1 cellular context compared by ENCODE assay signal in the genomic region with DNA sequence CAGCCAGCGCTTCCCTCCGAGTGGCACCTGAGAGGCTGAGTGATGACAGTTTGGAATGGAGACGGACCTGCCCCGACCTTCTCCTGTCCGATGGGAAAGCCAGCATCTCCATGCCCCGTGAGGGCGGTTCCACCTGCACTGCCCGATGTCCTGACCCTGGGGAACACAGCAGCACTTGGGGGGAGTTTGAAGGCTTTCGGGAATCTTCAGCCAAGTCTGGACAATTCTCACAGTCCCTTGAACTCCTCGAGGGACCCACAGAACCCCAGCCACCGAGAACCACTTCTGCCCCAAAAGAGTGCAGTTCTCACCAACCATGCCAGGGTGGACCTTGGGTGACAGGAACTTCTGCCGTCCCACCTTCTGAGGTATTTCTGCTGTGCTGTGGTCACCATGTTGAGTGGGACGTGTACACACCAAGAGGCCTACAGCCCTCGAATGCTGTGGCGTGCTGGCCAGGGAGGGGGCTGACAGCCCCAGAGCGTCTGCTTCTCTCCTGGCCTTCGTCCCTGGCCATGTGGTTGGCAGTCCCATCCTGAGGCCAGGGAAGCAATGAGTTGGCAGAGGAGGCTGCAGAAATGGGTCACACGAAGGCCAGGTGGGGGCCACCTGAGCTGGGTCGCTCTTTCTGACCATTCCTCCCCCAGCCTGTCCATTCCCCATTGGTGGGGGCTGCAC.
TF ChIP-seq lines count a peak whose summit lies in the region.

No MANE protein-coding gene starts in this region.

TF ChIP-seq in K562, 482 proteins besides CTCF, POLR2A, EP300 and RAD21:
- TF ChIP-seq DPF2 (IDR thresholded peaks at IDR 0.05) (no peak), CC2D1A (IDR thresholded peaks at IDR 0.05) (no peak), HNRNPK (IDR thresholded peaks at IDR 0.05; ENCODE audit: low read depth, low read length, poor library complexity, severe bottlenecking) (no peak), PPARD (CRISPR knock-in tag; IDR thresholded peaks at IDR 0.05) (no peak), ZKSCAN1 (IDR thresholded peaks at IDR 0.05; ENCODE audit: low read depth, low read length) (no peak), ZNF76 (CRISPR knock-in tag; IDR thresholded peaks at IDR 0.05; ENCODE audit: borderline replicate concordance) (no peak), SRF (CRISPR knock-in tag; IDR thresholded peaks at IDR 0.05) (no peak), ZNF165 (CRISPR knock-in tag; IDR thresholded peaks at IDR 0.05; ENCODE audit: borderline replicate concordance) (no peak), NCOA6 (IDR thresholded peaks at IDR 0.05) (no peak), NR2C1 (IDR thresholded peaks at IDR 0.05) (no peak), NR2C1 (tag; IDR thresholded peaks at IDR 0.05) (no peak), ZNF184 (CRISPR knock-in tag; IDR thresholded peaks at IDR 0.05) (no peak), BACH1 (tag; IDR thresholded peaks at IDR 0.05) (no peak), NR2F6 (CRISPR knock-in tag; IDR thresholded peaks at IDR 0.05) (no peak)
- TF ChIP-seq, protein P1, sequence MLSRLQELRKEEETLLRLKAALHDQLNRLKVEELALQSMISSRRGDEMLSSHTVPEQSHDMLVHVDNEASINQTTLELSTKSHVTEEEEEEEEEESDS (CRISPR knock-in tag; IDR thresholded peaks at IDR 0.05) = no peak
- TF ChIP-seq, protein P2, sequence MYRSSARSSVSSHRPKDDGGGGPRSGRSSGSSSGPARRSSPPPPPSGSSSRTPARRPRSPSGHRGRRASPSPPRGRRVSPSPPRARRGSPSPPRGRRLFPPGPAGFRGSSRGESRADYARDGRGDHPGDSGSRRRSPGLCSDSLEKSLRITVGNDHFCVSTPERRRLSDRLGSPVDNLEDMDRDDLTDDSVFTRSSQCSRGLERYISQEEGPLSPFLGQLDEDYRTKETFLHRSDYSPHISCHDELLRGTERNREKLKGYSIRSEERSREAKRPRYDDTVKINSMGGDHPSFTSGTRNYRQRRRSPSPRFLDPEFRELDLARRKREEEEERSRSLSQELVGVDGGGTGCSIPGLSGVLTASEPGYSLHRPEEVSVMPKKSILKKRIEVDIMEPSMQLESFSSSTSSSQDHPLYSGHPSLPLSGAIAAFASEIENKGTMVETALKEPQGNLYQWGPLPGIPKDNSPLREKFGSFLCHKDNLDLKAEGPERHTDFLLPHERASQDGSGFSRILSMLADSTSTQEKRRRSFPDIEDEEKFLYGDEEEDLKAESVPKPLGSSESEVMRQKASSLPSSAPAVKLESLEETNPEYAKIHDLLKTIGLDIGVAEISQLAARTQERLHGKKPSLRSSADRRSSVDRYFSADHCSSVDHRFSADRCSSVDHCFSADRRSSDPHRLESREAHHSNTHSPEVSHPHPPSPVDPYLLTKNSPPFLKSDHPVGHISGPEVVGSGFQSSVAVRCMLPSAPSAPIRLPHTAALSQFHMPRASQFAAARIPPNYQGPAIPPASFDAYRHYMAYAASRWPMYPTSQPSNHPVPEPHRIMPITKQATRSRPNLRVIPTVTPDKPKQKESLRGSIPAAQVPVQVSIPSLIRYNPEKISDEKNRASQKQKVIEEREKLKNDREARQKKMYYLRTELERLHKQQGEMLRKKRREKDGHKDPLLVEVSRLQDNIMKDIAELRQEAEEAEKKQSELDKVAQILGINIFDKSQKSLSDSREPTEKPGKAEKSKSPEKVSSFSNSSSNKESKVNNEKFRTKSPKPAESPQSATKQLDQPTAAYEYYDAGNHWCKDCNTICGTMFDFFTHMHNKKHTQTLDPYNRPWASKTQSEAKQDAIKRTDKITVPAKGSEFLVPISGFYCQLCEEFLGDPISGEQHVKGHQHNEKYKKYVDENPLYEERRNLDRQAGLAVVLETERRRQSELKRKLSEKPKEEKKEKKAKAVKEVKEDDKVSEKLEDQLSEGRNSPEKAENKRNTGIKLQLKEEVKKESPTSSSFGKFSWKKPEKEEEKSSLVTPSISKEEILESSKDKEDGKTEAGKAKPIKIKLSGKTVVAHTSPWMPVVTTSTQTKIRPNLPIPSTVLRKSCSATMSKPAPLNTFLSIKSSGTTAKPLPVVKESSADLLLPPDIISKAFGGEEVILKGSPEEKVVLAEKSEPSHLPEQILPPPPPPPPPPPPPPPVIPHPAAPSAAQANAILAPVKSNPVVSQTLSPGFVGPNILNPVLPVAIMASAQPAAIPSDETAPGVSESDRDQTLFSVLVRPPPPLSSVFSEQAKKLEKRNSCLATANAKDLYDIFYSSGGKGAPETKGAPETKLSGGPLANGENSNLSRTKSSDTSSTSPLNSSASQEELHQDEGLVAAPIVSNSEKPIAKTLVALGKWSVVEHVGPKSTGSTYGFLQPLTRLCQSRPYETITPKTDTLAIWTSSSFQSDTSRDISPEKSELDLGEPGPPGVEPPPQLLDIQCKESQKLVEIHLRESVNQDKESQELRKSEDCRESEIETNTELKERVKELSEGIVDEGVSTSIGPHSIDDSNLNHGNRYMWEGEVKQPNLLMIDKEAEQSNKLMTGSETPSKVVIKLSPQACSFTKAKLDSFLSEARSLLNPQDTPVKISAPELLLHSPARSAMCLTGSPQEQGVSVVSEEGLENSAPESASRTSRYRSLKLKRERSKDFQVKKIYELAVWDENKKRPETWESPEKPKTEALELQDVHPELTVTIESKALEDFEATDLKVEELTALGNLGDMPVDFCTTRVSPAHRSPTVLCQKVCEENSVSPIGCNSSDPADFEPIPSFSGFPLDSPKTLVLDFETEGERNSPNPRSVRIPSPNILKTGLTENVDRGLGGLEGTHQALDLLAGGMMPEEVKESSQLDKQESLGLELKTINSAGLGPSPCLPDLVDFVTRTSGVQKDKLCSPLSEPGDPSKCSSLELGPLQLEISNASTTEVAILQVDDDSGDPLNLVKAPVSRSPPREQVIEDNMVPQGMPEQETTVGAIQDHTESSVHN (IDR thresholded peaks at IDR 0.05; ENCODE audit: borderline replicate concordance in 1 of 2, low read depth in 1 of 2) = no peak
- TF ChIP-seq, protein P3, sequence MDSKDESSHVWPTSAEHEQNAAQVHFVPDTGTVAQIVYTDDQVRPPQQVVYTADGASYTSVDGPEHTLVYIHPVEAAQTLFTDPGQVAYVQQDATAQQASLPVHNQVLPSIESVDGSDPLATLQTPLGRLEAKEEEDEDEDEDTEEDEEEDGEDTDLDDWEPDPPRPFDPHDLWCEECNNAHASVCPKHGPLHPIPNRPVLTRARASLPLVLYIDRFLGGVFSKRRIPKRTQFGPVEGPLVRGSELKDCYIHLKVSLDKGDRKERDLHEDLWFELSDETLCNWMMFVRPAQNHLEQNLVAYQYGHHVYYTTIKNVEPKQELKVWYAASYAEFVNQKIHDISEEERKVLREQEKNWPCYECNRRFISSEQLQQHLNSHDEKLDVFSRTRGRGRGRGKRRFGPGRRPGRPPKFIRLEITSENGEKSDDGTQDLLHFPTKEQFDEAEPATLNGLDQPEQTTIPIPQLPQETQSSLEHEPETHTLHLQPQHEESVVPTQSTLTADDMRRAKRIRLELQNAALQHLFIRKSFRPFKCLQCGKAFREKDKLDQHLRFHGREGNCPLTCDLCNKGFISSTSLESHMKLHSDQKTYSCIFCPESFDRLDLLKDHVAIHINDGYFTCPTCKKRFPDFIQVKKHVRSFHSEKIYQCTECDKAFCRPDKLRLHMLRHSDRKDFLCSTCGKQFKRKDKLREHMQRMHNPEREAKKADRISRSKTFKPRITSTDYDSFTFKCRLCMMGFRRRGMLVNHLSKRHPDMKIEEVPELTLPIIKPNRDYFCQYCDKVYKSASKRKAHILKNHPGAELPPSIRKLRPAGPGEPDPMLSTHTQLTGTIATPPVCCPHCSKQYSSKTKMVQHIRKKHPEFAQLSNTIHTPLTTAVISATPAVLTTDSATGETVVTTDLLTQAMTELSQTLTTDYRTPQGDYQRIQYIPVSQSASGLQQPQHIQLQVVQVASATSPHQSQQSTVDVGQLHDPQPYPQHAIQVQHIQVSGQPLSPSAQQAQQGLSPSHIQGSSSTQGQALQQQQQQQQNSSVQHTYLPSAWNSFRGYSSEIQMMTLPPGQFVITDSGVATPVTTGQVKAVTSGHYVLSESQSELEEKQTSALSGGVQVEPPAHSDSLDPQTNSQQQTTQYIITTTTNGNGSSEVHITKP (IDR thresholded peaks at IDR 0.05; ENCODE audit: partially characterized antibody) = no peak
- TF ChIP-seq, protein P4, sequence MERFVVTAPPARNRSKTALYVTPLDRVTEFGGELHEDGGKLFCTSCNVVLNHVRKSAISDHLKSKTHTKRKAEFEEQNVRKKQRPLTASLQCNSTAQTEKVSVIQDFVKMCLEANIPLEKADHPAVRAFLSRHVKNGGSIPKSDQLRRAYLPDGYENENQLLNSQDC (CRISPR knock-in tag; IDR thresholded peaks at IDR 0.05) = no peak
- TF ChIP-seq, protein P5, sequence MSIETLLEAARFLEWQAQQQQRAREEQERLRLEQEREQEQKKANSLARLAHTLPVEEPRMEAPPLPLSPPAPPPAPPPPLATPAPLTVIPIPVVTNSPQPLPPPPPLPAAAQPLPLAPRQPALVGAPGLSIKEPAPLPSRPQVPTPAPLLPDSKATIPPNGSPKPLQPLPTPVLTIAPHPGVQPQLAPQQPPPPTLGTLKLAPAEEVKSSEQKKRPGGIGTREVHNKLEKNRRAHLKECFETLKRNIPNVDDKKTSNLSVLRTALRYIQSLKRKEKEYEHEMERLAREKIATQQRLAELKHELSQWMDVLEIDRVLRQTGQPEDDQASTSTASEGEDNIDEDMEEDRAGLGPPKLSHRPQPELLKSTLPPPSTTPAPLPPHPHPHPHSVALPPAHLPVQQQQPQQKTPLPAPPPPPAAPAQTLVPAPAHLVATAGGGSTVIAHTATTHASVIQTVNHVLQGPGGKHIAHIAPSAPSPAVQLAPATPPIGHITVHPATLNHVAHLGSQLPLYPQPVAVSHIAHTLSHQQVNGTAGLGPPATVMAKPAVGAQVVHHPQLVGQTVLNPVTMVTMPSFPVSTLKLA (conservative IDR thresholded peaks at IDR 0.05) = no peak
- TF ChIP-seq, protein P6, sequence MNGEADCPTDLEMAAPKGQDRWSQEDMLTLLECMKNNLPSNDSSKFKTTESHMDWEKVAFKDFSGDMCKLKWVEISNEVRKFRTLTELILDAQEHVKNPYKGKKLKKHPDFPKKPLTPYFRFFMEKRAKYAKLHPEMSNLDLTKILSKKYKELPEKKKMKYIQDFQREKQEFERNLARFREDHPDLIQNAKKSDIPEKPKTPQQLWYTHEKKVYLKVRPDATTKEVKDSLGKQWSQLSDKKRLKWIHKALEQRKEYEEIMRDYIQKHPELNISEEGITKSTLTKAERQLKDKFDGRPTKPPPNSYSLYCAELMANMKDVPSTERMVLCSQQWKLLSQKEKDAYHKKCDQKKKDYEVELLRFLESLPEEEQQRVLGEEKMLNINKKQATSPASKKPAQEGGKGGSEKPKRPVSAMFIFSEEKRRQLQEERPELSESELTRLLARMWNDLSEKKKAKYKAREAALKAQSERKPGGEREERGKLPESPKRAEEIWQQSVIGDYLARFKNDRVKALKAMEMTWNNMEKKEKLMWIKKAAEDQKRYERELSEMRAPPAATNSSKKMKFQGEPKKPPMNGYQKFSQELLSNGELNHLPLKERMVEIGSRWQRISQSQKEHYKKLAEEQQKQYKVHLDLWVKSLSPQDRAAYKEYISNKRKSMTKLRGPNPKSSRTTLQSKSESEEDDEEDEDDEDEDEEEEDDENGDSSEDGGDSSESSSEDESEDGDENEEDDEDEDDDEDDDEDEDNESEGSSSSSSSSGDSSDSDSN (IDR thresholded peaks at IDR 0.05; ENCODE audit: borderline replicate concordance in 1 of 2, low read depth in 2 of 2, low read length in 2 of 2) = no peak
